1 cellular context compared by ENCODE assay signal in the genomic region with DNA sequence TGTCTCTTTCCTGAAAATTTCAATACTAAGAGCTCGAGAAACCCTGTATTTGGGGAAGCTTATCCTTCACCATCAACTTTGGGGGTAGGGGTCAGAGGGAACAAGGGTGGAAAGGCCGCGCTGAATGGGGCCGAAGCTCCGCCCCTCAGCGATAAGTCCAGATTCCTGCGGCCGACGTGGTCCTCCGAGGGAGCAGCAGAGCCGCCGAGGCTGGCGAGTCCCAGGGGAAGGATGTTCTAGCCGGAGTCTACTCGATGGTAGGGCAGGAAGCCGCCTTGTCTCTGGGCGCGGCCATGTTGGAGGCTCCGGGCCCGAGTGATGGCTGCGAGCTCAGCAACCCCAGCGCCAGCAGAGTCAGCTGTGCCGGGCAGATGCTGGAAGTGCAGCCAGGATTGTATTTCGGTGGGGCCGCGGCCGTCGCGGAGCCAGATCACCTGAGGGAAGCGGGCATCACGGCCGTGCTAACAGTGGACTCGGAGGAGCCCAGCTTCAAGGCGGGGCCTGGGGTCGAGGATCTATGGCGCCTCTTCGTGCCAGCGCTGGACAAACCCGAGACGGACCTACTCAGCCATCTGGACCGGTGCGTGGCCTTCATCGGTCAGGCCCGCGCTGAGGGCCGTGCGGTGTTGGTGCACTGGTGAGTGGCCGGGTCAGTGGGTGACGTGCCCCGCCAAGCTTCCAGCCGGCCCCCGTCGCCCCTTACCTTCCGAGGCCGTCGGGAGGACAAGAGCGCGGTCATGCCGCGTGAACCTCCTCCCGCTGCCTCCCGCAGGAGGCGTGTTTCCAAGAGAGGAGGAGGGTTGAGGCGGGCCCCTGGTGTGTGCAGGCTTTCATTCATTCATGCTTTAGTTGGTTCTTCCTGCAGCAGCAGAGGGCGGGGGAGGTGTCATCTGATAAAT.
TF ChIP-seq lines count a peak whose summit lies in the region.

A gene with protein sequence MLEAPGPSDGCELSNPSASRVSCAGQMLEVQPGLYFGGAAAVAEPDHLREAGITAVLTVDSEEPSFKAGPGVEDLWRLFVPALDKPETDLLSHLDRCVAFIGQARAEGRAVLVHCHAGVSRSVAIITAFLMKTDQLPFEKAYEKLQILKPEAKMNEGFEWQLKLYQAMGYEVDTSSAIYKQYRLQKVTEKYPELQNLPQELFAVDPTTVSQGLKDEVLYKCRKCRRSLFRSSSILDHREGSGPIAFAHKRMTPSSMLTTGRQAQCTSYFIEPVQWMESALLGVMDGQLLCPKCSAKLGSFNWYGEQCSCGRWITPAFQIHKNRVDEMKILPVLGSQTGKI (plus strand): TSS at position 278 of the 899 bp plus-strand sequence. CDS start 16 bp downstream, at position 294.

TF ChIP-seq in HepG2, 621 proteins besides CTCF, POLR2A, EP300 and RAD21 (continued from another document and continues in another):
- TF ChIP-seq, protein P1, sequence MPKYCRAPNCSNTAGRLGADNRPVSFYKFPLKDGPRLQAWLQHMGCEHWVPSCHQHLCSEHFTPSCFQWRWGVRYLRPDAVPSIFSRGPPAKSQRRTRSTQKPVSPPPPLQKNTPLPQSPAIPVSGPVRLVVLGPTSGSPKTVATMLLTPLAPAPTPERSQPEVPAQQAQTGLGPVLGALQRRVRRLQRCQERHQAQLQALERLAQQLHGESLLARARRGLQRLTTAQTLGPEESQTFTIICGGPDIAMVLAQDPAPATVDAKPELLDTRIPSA (CRISPR knock-in tag; IDR thresholded peaks at IDR 0.05; ENCODE audit: borderline replicate concordance), result no peak
- peak; percentile 87 for TF ChIP-seq ARHGAP35 (CRISPR knock-in tag; IDR thresholded peaks at IDR 0.05; ENCODE audit: borderline replicate concordance)
- TF ChIP-seq NR2F6 (IDR thresholded peaks at IDR 0.05), result no peak
- TF ChIP-seq NR2F6 (CRISPR knock-in tag; IDR thresholded peaks at IDR 0.05), result peak; percentile 55
- no peak; the same call in none of the 2 replicates for TF ChIP-seq TARDBP (CRISPR knock-in tag; IDR thresholded peaks at IDR 0.05)
- TF ChIP-seq, protein P2, sequence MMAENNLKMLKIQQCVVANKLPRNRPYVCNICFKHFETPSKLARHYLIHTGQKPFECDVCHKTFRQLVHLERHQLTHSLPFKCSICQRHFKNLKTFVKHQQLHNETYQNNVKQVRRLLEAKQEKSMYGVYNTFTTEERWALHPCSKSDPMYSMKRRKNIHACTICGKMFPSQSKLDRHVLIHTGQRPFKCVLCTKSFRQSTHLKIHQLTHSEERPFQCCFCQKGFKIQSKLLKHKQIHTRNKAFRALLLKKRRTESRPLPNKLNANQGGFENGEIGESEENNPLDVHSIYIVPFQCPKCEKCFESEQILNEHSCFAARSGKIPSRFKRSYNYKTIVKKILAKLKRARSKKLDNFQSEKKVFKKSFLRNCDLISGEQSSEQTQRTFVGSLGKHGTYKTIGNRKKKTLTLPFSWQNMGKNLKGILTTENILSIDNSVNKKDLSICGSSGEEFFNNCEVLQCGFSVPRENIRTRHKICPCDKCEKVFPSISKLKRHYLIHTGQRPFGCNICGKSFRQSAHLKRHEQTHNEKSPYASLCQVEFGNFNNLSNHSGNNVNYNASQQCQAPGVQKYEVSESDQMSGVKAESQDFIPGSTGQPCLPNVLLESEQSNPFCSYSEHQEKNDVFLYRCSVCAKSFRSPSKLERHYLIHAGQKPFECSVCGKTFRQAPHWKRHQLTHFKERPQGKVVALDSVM (CRISPR knock-in tag; IDR thresholded peaks at IDR 0.05), result peak; percentile 99
- no peak for TF ChIP-seq ZNF33A (CRISPR knock-in tag; IDR thresholded peaks at IDR 0.05; ENCODE audit: borderline replicate concordance)
- no peak for TF ChIP-seq ZFP1 (CRISPR knock-in tag; IDR thresholded peaks at IDR 0.05)
- no peak for TF ChIP-seq ZNF549 (CRISPR knock-in tag; IDR thresholded peaks at IDR 0.05)
- TF ChIP-seq SYNCRIP (IDR thresholded peaks at IDR 0.05; ENCODE audit: insufficient read depth, low read depth, low read length), result no peak
- peak; percentile 95 for TF ChIP-seq ASH2L (IDR thresholded peaks at IDR 0.05; ENCODE audit: insufficient read length, low read depth, low read length)
- TF ChIP-seq NCOA1 (CRISPR knock-in tag; IDR thresholded peaks at IDR 0.05), result no peak
- TF ChIP-seq ZFP82 (CRISPR knock-in tag; IDR thresholded peaks at IDR 0.05; ENCODE audit: borderline replicate concordance), result peak; percentile 80; the same call in 1 of the 2 replicates
- TF ChIP-seq, protein P3, sequence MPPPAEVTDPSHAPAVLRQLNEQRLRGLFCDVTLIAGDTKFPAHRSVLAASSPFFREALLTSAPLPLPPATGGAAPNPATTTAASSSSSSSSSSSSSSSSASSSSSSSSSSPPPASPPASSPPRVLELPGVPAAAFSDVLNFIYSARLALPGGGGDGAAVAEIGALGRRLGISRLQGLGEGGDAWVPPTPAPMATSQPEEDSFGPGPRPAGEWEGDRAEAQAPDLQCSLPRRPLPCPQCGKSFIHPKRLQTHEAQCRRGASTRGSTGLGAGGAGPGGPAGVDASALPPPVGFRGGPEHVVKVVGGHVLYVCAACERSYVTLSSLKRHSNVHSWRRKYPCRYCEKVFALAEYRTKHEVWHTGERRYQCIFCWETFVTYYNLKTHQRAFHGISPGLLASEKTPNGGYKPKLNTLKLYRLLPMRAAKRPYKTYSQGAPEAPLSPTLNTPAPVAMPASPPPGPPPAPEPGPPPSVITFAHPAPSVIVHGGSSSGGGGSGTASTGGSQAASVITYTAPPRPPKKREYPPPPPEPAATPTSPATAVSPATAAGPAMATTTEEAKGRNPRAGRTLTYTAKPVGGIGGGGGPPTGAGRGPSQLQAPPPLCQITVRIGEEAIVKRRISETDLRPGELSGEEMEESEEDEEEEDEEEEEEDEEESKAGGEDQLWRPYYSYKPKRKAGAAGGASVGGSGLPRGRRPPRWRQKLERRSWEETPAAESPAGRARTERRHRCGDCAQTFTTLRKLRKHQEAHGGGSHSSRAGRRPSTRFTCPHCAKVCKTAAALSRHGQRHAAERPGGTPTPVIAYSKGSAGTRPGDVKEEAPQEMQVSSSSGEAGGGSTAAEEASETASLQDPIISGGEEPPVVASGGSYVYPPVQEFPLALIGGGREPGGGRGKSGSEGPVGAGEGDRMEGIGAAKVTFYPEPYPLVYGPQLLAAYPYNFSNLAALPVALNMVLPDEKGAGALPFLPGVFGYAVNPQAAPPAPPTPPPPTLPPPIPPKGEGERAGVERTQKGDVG (CRISPR knock-in tag; IDR thresholded peaks at IDR 0.05; ENCODE audit: borderline replicate concordance), result peak; percentile 77; the same call in 1 of the 2 replicates
- TF ChIP-seq, protein P4, sequence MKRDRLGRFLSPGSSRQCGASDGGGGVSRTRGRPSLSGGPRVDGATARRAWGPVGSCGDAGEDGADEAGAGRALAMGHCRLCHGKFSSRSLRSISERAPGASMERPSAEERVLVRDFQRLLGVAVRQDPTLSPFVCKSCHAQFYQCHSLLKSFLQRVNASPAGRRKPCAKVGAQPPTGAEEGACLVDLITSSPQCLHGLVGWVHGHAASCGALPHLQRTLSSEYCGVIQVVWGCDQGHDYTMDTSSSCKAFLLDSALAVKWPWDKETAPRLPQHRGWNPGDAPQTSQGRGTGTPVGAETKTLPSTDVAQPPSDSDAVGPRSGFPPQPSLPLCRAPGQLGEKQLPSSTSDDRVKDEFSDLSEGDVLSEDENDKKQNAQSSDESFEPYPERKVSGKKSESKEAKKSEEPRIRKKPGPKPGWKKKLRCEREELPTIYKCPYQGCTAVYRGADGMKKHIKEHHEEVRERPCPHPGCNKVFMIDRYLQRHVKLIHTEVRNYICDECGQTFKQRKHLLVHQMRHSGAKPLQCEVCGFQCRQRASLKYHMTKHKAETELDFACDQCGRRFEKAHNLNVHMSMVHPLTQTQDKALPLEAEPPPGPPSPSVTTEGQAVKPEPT (CRISPR knock-in tag; IDR thresholded peaks at IDR 0.05; ENCODE audit: low read depth), result peak; percentile 77; the same call in 1 of the 2 replicates
- TF ChIP-seq ZBTB20 (CRISPR knock-in tag; IDR thresholded peaks at IDR 0.05; ENCODE audit: borderline replicate concordance, low read depth), result no peak
- peak; percentile 86 for TF ChIP-seq ZSCAN21 (CRISPR knock-in tag; IDR thresholded peaks at IDR 0.05; ENCODE audit: borderline replicate concordance)
- TF ChIP-seq ATM (IDR thresholded peaks at IDR 0.05; ENCODE audit: borderline replicate concordance), result no peak
- 0 out of 2 replicates have a peak, but pooled peaks have one; percentile 44 for TF ChIP-seq HOXD1 (CRISPR knock-in tag; IDR thresholded peaks at IDR 0.05)
- TF ChIP-seq, protein P5, sequence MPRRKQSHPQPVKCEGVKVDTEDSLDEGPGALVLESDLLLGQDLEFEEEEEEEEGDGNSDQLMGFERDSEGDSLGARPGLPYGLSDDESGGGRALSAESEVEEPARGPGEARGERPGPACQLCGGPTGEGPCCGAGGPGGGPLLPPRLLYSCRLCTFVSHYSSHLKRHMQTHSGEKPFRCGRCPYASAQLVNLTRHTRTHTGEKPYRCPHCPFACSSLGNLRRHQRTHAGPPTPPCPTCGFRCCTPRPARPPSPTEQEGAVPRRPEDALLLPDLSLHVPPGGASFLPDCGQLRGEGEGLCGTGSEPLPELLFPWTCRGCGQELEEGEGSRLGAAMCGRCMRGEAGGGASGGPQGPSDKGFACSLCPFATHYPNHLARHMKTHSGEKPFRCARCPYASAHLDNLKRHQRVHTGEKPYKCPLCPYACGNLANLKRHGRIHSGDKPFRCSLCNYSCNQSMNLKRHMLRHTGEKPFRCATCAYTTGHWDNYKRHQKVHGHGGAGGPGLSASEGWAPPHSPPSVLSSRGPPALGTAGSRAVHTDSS (CRISPR knock-in tag; conservative IDR thresholded peaks at IDR 0.05), result no peak
- TF ChIP-seq, protein P6, sequence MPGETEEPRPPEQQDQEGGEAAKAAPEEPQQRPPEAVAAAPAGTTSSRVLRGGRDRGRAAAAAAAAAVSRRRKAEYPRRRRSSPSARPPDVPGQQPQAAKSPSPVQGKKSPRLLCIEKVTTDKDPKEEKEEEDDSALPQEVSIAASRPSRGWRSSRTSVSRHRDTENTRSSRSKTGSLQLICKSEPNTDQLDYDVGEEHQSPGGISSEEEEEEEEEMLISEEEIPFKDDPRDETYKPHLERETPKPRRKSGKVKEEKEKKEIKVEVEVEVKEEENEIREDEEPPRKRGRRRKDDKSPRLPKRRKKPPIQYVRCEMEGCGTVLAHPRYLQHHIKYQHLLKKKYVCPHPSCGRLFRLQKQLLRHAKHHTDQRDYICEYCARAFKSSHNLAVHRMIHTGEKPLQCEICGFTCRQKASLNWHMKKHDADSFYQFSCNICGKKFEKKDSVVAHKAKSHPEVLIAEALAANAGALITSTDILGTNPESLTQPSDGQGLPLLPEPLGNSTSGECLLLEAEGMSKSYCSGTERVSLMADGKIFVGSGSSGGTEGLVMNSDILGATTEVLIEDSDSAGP (CRISPR knock-in tag; IDR thresholded peaks at IDR 0.05; ENCODE audit: borderline replicate concordance), result peak; percentile 96
- TF ChIP-seq CREB1 (IDR thresholded peaks at IDR 0.05), result no peak
- TF ChIP-seq CREB1 (CRISPR knock-in tag; IDR thresholded peaks at IDR 0.05), result no peak
- peak; percentile 77; the same call in 1 of the 2 replicates for TF ChIP-seq ZNF329 (CRISPR knock-in tag; IDR thresholded peaks at IDR 0.05; ENCODE audit: low read depth)
- TF ChIP-seq ZFP36L1 (CRISPR knock-in tag; IDR thresholded peaks at IDR 0.05), result peak; percentile 75; the same call in 1 of the 2 replicates
- TF ChIP-seq ZNF510 (CRISPR knock-in tag; IDR thresholded peaks at IDR 0.05; ENCODE audit: low read depth), result peak; percentile 64; the same call in 1 of the 2 replicates
- TF ChIP-seq, protein P7, sequence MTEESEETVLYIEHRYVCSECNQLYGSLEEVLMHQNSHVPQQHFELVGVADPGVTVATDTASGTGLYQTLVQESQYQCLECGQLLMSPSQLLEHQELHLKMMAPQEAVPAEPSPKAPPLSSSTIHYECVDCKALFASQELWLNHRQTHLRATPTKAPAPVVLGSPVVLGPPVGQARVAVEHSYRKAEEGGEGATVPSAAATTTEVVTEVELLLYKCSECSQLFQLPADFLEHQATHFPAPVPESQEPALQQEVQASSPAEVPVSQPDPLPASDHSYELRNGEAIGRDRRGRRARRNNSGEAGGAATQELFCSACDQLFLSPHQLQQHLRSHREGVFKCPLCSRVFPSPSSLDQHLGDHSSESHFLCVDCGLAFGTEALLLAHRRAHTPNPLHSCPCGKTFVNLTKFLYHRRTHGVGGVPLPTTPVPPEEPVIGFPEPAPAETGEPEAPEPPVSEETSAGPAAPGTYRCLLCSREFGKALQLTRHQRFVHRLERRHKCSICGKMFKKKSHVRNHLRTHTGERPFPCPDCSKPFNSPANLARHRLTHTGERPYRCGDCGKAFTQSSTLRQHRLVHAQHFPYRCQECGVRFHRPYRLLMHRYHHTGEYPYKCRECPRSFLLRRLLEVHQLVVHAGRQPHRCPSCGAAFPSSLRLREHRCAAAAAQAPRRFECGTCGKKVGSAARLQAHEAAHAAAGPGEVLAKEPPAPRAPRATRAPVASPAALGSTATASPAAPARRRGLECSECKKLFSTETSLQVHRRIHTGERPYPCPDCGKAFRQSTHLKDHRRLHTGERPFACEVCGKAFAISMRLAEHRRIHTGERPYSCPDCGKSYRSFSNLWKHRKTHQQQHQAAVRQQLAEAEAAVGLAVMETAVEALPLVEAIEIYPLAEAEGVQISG (CRISPR knock-in tag; IDR thresholded peaks at IDR 0.05), result peak; percentile 99
- TF ChIP-seq, protein P8, sequence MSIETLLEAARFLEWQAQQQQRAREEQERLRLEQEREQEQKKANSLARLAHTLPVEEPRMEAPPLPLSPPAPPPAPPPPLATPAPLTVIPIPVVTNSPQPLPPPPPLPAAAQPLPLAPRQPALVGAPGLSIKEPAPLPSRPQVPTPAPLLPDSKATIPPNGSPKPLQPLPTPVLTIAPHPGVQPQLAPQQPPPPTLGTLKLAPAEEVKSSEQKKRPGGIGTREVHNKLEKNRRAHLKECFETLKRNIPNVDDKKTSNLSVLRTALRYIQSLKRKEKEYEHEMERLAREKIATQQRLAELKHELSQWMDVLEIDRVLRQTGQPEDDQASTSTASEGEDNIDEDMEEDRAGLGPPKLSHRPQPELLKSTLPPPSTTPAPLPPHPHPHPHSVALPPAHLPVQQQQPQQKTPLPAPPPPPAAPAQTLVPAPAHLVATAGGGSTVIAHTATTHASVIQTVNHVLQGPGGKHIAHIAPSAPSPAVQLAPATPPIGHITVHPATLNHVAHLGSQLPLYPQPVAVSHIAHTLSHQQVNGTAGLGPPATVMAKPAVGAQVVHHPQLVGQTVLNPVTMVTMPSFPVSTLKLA (IDR thresholded peaks at IDR 0.05), result no peak
- no peak for TF ChIP-seq ZNF10 (CRISPR knock-in tag; IDR thresholded peaks at IDR 0.05; ENCODE audit: borderline replicate concordance, low read depth)
- TF ChIP-seq PHF21A (CRISPR knock-in tag; IDR thresholded peaks at IDR 0.05), result peak; percentile 84
- no peak for TF ChIP-seq TCF7 (IDR thresholded peaks at IDR 0.05; ENCODE audit: low read depth)
- TF ChIP-seq, protein P9, sequence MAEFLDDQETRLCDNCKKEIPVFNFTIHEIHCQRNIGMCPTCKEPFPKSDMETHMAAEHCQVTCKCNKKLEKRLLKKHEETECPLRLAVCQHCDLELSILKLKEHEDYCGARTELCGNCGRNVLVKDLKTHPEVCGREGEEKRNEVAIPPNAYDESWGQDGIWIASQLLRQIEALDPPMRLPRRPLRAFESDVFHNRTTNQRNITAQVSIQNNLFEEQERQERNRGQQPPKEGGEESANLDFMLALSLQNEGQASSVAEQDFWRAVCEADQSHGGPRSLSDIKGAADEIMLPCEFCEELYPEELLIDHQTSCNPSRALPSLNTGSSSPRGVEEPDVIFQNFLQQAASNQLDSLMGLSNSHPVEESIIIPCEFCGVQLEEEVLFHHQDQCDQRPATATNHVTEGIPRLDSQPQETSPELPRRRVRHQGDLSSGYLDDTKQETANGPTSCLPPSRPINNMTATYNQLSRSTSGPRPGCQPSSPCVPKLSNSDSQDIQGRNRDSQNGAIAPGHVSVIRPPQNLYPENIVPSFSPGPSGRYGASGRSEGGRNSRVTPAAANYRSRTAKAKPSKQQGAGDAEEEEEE (CRISPR knock-in tag; IDR thresholded peaks at IDR 0.05; ENCODE audit: borderline replicate concordance), result peak; percentile 53; the same call in 1 of the 2 replicates
- no peak for TF ChIP-seq ZNF136 (CRISPR knock-in tag; IDR thresholded peaks at IDR 0.05; ENCODE audit: low read depth)
- TF ChIP-seq ZNF431 (CRISPR knock-in tag; IDR thresholded peaks at IDR 0.05; ENCODE audit: borderline replicate concordance, low read depth), result 0 out of 2 replicates have a peak, but pooled peaks have one; percentile 77
- TF ChIP-seq STAG1 (CRISPR knock-in tag; IDR thresholded peaks at IDR 0.05), result no peak; the same call in 1 of the 2 replicates
